1 cellular context compared by ENCODE assay signal in the genomic region with DNA sequence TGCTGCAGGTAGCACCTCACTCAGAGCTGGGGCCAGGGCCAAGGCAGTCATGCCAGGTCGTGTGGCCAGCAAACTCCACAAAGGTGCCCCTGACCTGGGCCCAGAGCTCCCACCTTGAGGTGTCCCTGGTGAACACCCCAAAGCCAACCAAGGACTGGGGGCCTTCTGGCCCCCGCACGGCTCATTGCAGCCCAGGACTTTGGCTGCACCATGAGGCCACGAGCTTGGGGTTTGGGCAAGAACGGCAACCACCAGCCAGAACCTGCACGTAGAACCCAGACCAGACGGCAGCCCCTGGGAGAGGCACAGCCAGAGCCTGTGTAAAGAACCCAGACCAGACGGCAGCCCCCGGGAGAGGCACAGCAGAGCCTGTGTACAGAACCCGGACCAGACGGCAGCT.
TF ChIP-seq lines count a peak whose summit lies in the region.

No MANE protein-coding gene starts in this region.

TF ChIP-seq in K562, 482 proteins besides CTCF, POLR2A, EP300 and RAD21:
- TF ChIP-seq POLR2G (IDR thresholded peaks at IDR 0.05; ENCODE audit: low read depth, low read length) (0 out of 2 replicates have a peak, but pooled peaks have one; percentile 19), MCM7 (IDR thresholded peaks at IDR 0.05) (no peak), ETV5 (CRISPR knock-in tag; IDR thresholded peaks at IDR 0.05; ENCODE audit: low read depth) (no peak), GABPB1 (CRISPR knock-in tag; IDR thresholded peaks at IDR 0.05) (no peak)
- TF ChIP-seq, protein P1, sequence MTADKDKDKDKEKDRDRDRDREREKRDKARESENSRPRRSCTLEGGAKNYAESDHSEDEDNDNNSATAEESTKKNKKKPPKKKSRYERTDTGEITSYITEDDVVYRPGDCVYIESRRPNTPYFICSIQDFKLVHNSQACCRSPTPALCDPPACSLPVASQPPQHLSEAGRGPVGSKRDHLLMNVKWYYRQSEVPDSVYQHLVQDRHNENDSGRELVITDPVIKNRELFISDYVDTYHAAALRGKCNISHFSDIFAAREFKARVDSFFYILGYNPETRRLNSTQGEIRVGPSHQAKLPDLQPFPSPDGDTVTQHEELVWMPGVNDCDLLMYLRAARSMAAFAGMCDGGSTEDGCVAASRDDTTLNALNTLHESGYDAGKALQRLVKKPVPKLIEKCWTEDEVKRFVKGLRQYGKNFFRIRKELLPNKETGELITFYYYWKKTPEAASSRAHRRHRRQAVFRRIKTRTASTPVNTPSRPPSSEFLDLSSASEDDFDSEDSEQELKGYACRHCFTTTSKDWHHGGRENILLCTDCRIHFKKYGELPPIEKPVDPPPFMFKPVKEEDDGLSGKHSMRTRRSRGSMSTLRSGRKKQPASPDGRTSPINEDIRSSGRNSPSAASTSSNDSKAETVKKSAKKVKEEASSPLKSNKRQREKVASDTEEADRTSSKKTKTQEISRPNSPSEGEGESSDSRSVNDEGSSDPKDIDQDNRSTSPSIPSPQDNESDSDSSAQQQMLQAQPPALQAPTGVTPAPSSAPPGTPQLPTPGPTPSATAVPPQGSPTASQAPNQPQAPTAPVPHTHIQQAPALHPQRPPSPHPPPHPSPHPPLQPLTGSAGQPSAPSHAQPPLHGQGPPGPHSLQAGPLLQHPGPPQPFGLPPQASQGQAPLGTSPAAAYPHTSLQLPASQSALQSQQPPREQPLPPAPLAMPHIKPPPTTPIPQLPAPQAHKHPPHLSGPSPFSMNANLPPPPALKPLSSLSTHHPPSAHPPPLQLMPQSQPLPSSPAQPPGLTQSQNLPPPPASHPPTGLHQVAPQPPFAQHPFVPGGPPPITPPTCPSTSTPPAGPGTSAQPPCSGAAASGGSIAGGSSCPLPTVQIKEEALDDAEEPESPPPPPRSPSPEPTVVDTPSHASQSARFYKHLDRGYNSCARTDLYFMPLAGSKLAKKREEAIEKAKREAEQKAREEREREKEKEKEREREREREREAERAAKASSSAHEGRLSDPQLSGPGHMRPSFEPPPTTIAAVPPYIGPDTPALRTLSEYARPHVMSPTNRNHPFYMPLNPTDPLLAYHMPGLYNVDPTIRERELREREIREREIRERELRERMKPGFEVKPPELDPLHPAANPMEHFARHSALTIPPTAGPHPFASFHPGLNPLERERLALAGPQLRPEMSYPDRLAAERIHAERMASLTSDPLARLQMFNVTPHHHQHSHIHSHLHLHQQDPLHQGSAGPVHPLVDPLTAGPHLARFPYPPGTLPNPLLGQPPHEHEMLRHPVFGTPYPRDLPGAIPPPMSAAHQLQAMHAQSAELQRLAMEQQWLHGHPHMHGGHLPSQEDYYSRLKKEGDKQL (CRISPR knock-in tag; IDR thresholded peaks at IDR 0.05; ENCODE audit: borderline replicate concordance): no peak
